Comparison of ENCODE assay signal across 8 cellular contexts in the genomic region with DNA sequence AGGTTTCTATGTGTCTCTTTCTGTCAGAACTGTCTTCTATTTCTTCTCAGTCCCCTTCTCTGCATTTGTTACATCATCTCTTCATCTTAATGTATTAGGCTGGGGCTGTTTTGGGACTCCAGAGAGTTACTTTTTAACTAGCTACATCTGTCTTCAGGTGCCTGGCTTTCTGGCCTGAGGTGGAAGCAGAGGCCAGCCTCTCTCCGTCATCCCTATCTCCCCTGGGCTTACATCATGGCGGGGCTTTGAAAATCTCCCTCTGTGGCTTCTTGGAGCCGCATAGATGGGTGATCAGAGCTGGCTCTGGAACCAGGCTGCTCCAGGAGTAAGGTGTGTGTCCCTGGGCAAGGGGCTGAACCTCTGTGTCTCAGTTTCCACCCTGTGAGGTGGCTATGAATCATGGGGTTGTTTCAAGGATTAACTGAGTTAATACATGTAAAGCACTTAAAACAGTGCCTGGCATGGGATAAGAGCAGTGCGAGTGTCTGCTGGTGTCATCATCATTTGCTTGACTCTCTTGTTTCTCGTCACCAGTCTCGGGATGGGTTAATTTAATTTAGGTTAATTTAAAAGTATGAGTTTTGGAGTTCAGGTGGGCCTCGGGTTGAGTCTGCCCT. TPM values are rescaled to one million over a fixed set of nuclear protein-coding genes. Genes with fewer than 3 reads are reported as not detected.
A peak's percentile ranks its signal among the peaks of the same experiment; 100 is the strongest.
DNase-seq lines count a peak whose midpoint lies in the region; ATAC-seq, FAIRE-seq and TF ChIP-seq lines count a peak whose summit lies in the region.

No MANE protein-coding gene starts in this region.

- H3K4me1 ChIP-seq in small intestine (ENCODE audit: control insufficient read depth in 2 of 2, insufficient read depth in 1 of 2, low read depth in 1 of 2, low read length in 1 of 2) = peaks cover 6 to 11% of the 10 kb centered on the region in 2 donors

- ATAC-seq in T-helper 17 cell = no peak

- peak overlapping the region; percentile 60 for H3K27ac Mint-ChIP-seq in T-helper 2 cell treated with Interferon-gamma antibody and Interleukin-4, amounts not matched to agents 5 μg/mL and 100 μg/mL, for 36 hours
- H3K27ac Mint-ChIP-seq in T-helper 17 cell = peak overlapping the region; percentile 99

- no peak for FAIRE-seq in small intestine (lab: Jason Lieb, UNC)

- peaks cover 8 to 17% of the 10 kb centered on the region in 2 donors for H3K36me3 ChIP-seq in small intestine (ENCODE audit: control insufficient read depth in 2 of 2, insufficient read depth in 2 of 2, low read length in 2 of 2)

- no peak for TF ChIP-seq CTCF in fibroblast of the aortic adventitia (IDR thresholded peaks at IDR 0.05; ENCODE audit: insufficient read depth, low read length)
- TF ChIP-seq CTCF in GM10266 (IDR thresholded peaks at IDR 0.05; ENCODE audit: control insufficient read depth, insufficient read depth, low read depth, missing control alignments) = no peak

- H3K36me3 Mint-ChIP-seq in T-helper 2 cell treated with Interferon-gamma antibody and Interleukin-4, amounts not matched to agents 5 μg/mL and 100 μg/mL, for 36 hours (ENCODE audit: low read depth) = peaks cover 38% of the 10 kb centered on the region
- H3K36me3 Mint-ChIP-seq in T-helper 17 cell (ENCODE audit: low read depth) = peaks cover 7% of the 10 kb centered on the region

- H3K27me3 ChIP-seq in small intestine (ENCODE audit: control insufficient read depth in 2 of 2, insufficient read depth in 2 of 2, low read length in 2 of 2) = no peaks in the 10 kb centered on the region

- 22 to 48% (median 35%) methylated on average over 7 of the region's 7 CpGs for WGBS in small intestine, 3 donors

- H3K27ac ChIP-seq in small intestine (ENCODE audit: low read depth in 1 of 2, low read length in 1 of 2) = peak overlapping the region; percentile 77 to 87

- DNase-seq in T-helper 2 cell treated with Interferon-gamma antibody and Interleukin-4, amounts not matched to agents 5 μg/mL and 100 μg/mL, for 36 hours (ENCODE audit: low spot score) = no peak
- no peak for DNase-seq in T-helper 2 cell
- DNase-seq in T-helper 17 cell = no peak
- no peak for DNase-seq in fibroblast of the aortic adventitia (ENCODE audit: low read depth)
- peak; percentile 17 for DNase-seq in small intestine
- DNase-seq in NCI-H1048 (lab: John Stamatoyannopoulos, UW) = no peak
- no peak for DNase-seq in GM10266 (ENCODE audit: extremely low spot score)
- DNase-seq in NCI-H69 (lab: John Stamatoyannopoulos, UW) = no peak

- H3K27me3 Mint-ChIP-seq in T-helper 2 cell treated with Interferon-gamma antibody and Interleukin-4, amounts not matched to agents 5 μg/mL and 100 μg/mL, for 36 hours (ENCODE audit: low read depth) = no peaks in the 10 kb centered on the region
- no peaks in the 10 kb centered on the region for H3K27me3 Mint-ChIP-seq in T-helper 17 cell

- H3K9me3 ChIP-seq in T-helper 17 cell (ENCODE audit: control insufficient read depth, low read length, poor library complexity, severe bottlenecking) = no peaks in the 10 kb centered on the region
- no peaks in the 10 kb centered on the region for H3K9me3 ChIP-seq in small intestine (ENCODE audit: control insufficient read depth, low read depth)

- no peaks in the 10 kb centered on the region for H3K9me3 Mint-ChIP-seq in T-helper 2 cell treated with Interferon-gamma antibody and Interleukin-4, amounts not matched to agents 5 μg/mL and 100 μg/mL, for 36 hours

- H3K4me3 Mint-ChIP-seq in T-helper 2 cell treated with Interferon-gamma antibody and Interleukin-4, amounts not matched to agents 5 μg/mL and 100 μg/mL, for 36 hours = peak overlapping the region; percentile 97
- peak overlapping the region; percentile 100 for H3K4me3 Mint-ChIP-seq in T-helper 17 cell

- peaks cover 28% of the 10 kb centered on the region for H3K4me1 Mint-ChIP-seq in T-helper 2 cell treated with Interferon-gamma antibody and Interleukin-4, amounts not matched to agents 5 μg/mL and 100 μg/mL, for 36 hours (ENCODE audit: low read depth)
- peaks cover 48% of the 10 kb centered on the region for H3K4me1 Mint-ChIP-seq in T-helper 17 cell

- H3K4me3 ChIP-seq in fibroblast of the aortic adventitia (ENCODE audit: low read depth, low read length) (peak overlapping the region; percentile 91), small intestine (ENCODE audit: low read depth in 1 of 2, low read length in 2 of 2) (peak overlapping the region in 1 of 2 donors; percentile 79)

RNA-seq across cellular contexts. Expression of a gene that starts 2.0 kb away (rescaled TPM):
- total RNA-seq in T-helper 17 cell (10 to 100 TPM; 42.5 to 44.1 TPM), fibroblast of the aortic adventitia (ENCODE audit: low replicate concordance) (60.6 and 73.8 TPM in 2 replicates)
- 100 to 1,000 TPM; 161 to 193 (median 175) TPM for polyA plus RNA-seq in small intestine

RNA-seq across cellular contexts. Expression of a gene that starts 22.2 kb away (rescaled TPM):
- 100 to 1,000 TPM; 248 to 258 TPM for total RNA-seq in T-helper 17 cell
- 69.5 and 71.4 TPM in 2 replicates for total RNA-seq in fibroblast of the aortic adventitia (ENCODE audit: low replicate concordance)
- 100 to 1,000 TPM in 1 of 3 donors, 10 to 100 TPM in 2; 74.0 to 142 (median 89.2) TPM for polyA plus RNA-seq in small intestine

RNA-seq across cellular contexts. Expression of a gene that starts 29.0 kb away (rescaled TPM):
- total RNA-seq in T-helper 17 cell (1 to 10 TPM; 1.1 to 1.6 TPM), fibroblast of the aortic adventitia (ENCODE audit: low replicate concordance) (8.5 and 16.0 TPM in 2 replicates)
- 1 to 10 TPM; 2.5 to 6.5 (median 4.6) TPM for polyA plus RNA-seq in small intestine

RNA-seq across cellular contexts. Expression of a gene that starts 33.5 kb away (rescaled TPM):
- 10 to 100 TPM; 24.7 to 26.3 TPM for total RNA-seq in T-helper 17 cell
- total RNA-seq in fibroblast of the aortic adventitia (ENCODE audit: low replicate concordance) = 13.9 and 41.5 TPM in 2 replicates
- polyA plus RNA-seq in small intestine = 10 to 100 TPM; 15.9 to 29.2 (median 17.7) TPM

RNA-seq across cellular contexts. Expression of a gene that starts 36.2 kb away (rescaled TPM):
- 10 to 100 TPM; 40.3 to 41.8 TPM for total RNA-seq in T-helper 17 cell
- 6.3 and 10.0 TPM in 2 replicates for total RNA-seq in fibroblast of the aortic adventitia (ENCODE audit: low replicate concordance)
- polyA plus RNA-seq in small intestine = 10 to 100 TPM in 2 of 3 donors, 1 to 10 TPM in 1; 8.3 to 16.8 (median 16.3) TPM
